Comparison of ENCODE assay signal across 8 cellular contexts in genomic region chr1:153985341-153985912, GRCh38. TPM values are rescaled to one million over a fixed set of nuclear protein-coding genes. Genes with fewer than 3 reads are reported as not detected.
DNase-seq lines count a peak whose midpoint lies in the region; ATAC-seq and TF ChIP-seq lines count a peak whose summit lies in the region.

No MANE protein-coding gene starts in this region.

- 14 to 17% methylated on average over 7 of the region's 7 CpGs for WGBS in thyroid gland, 2 donors

- H3K9me3 ChIP-seq in mucosa of rectum (ENCODE audit: control insufficient read depth in 2 of 2, low read length in 2 of 2), result no peaks in the 10 kb centered on the region
- H3K9me3 ChIP-seq in thyroid gland, result no peaks in the 10 kb centered on the region

- H3K36me3 ChIP-seq in GM06990 (ENCODE audit: control insufficient read depth, insufficient read depth, low read length) (no peaks in the 10 kb centered on the region; the same call in 1 of the 2 replicates), mucosa of rectum (ENCODE audit: control insufficient read depth in 2 of 2, insufficient read depth in 2 of 2, low read length in 2 of 2) (no peaks in the 10 kb centered on the region), thyroid gland (no peaks in the 10 kb centered on the region)

- peaks cover 10 to 17% of the 10 kb centered on the region in 2 donors for H3K4me1 ChIP-seq in mucosa of rectum (ENCODE audit: control insufficient read depth in 2 of 2, insufficient read depth in 2 of 2, low read length in 2 of 2)
- peaks cover 12 to 24% of the 10 kb centered on the region in 2 donors for H3K4me1 ChIP-seq in thyroid gland

- H3K9ac ChIP-seq in mucosa of rectum (ENCODE audit: low read depth in 1 of 2, low read length in 2 of 2), result peak overlapping the region; percentile 72 to 83

- no peaks in the 10 kb centered on the region for H3K27me3 ChIP-seq in GM06990 (replicated peaks; ENCODE audit: control insufficient read depth, insufficient read depth, low read length)
- H3K27me3 ChIP-seq in dorsolateral prefrontal cortex, result no peaks in the 10 kb centered on the region
- H3K27me3 ChIP-seq in mucosa of rectum (ENCODE audit: control insufficient read depth in 2 of 2, insufficient read depth in 2 of 2, low read length in 2 of 2), result no peaks in the 10 kb centered on the region
- H3K27me3 ChIP-seq in thyroid gland, result no peaks in the 10 kb centered on the region

- peak overlapping the region; percentile 57 for H3K4me3 ChIP-seq in GM06990 (replicated peaks; ENCODE audit: low read depth, low read length)
- peak overlapping the region; percentile 19 to 68 (median 52) for H3K4me3 ChIP-seq in dorsolateral prefrontal cortex
- peak overlapping the region; percentile 76 to 92 for H3K4me3 ChIP-seq in mucosa of rectum (ENCODE audit: low read length in 2 of 2)
- H3K4me3 ChIP-seq in thyroid gland (replicated peaks in 1 of 3), result peak overlapping the region; percentile 39 to 47 (median 45)

- no peak for TF ChIP-seq POLR2A in thyroid gland (IDR thresholded peaks at IDR 0.05)

- intact Hi-C loops in dorsolateral prefrontal cortex (cut with DNase I) (loop anchor here (5.0 to 10.0 kb wide), 3 partner anchors 188 to 631 kb away; partner anchors contain the start of genes S100A2 (in 1 of the 2) and S100A9 (in 1 of the 2)), thyroid gland (cut with DNase I) (loop anchor here (5.0 to 10.0 kb wide), 2 partner anchors 188 to 311 kb away; partner anchors contain the start of genes ILF2 and NPR1)

- H3K27ac ChIP-seq in dorsolateral prefrontal cortex (peak overlapping the region in 51 of 59 donors; percentile 1 to 93 (median 74)), mucosa of rectum (ENCODE audit: low read depth in 2 of 2, low read length in 2 of 2) (peak overlapping the region; percentile 39 to 66), thyroid gland (peak overlapping the region; percentile 62 to 85 (median 74))

- ATAC-seq in GM19397 (IDR thresholded peaks at IDR 0.05; ENCODE audit: unreplicated experiment) (no peak), HG02623 (IDR thresholded peaks at IDR 0.05; ENCODE audit: unreplicated experiment) (no peak), HG02885 (IDR thresholded peaks at IDR 0.05; ENCODE audit: poor library complexity, unreplicated experiment) (no peak)

- DNase-seq in GM06990 (ENCODE audit: extremely low read depth, insufficient read length) (no peak), SIG-M5 treated with dmso at 0.1 percent for 504 hours (lab: John Stamatoyannopoulos, UW; ENCODE audit: unreplicated experiment) (peak; percentile 93), dorsolateral prefrontal cortex (no peak), thyroid gland (peak; percentile 11 to 24)

- TF ChIP-seq CTCF in GM06990 (IDR thresholded peaks at IDR 0.05; ENCODE audit: insufficient read depth, low read length, poor library complexity, severe bottlenecking) (no peak), dorsolateral prefrontal cortex (IDR thresholded peaks at IDR 0.05 in 54 of 56, conservative IDR thresholded peaks at IDR 0.05 in 2 of 56; ENCODE audit: low read depth in 1 of 56, partially characterized antibody in 56 of 56) (no peak), thyroid gland (IDR thresholded peaks at IDR 0.05) (no peak)

RNA-seq across cellular contexts. Expression of gene RAB13, which starts 0.7 kb away (rescaled TPM):
- total RNA-seq in dorsolateral prefrontal cortex, result 10 to 100 TPM; 10.1 to 72.2 (median 23.7) TPM
- 10 to 100 TPM; 30.6 to 48.2 (median 38.1) TPM for total RNA-seq in thyroid gland

RNA-seq across cellular contexts. Expression of gene RPS27, which starts 5.1 kb away (rescaled TPM):
- total RNA-seq in dorsolateral prefrontal cortex (100 to 1,000 TPM; 250 to 825 (median 494) TPM), thyroid gland (1,000 to 10,000 TPM; 2,032 to 3,294 (median 2,297) TPM)

RNA-seq across cellular contexts. Expression of gene JTB, which starts 8.0 kb away (rescaled TPM):
- total RNA-seq in dorsolateral prefrontal cortex, result 100 to 1,000 TPM in 5 of 120 experiments, 10 to 100 TPM in 115; 59.2 to 132 (median 78.9) TPM
- total RNA-seq in thyroid gland, result 100 to 1,000 TPM; 173 to 393 (median 247) TPM

RNA-seq across cellular contexts. Expression of gene CREB3L4, which starts 17.7 kb away (rescaled TPM):
- 10 to 100 TPM in 1 of 120 experiments, 1 to 10 TPM in 119; 1.5 to 11.6 (median 4.5) TPM for total RNA-seq in dorsolateral prefrontal cortex
- 10 to 100 TPM in 3 of 4 donors, 1 to 10 TPM in 1; 6.6 to 23.1 (median 17.0) TPM for total RNA-seq in thyroid gland

RNA-seq across cellular contexts. Expression of gene SLC39A1, which starts 22.1 kb away (rescaled TPM):
- 10 to 100 TPM; 17.4 to 51.3 (median 26.6) TPM for total RNA-seq in dorsolateral prefrontal cortex
- total RNA-seq in thyroid gland, result 100 to 1,000 TPM in 2 of 4 donors, 10 to 100 TPM in 2; 90.4 to 109 (median 99.5) TPM

Comparison
In these comparisons a context has a peak if more than half of its experiments do, and no peak if none do; other contexts are left out.
1. DNase-seq: peak in SIG-M5 treated with dmso at 0.1 percent for 504 hours (single experiment) and thyroid gland (2 of 2); none in GM06990 (single experiment) and dorsolateral prefrontal cortex (0 of 10).
2. Peak in every context shown above with its lines, with median percentiles within 50 percentile points of each other: H3K4me3 ChIP-seq and H3K27ac ChIP-seq.